8 cellular contexts compared by ENCODE assay signal in genomic region chr5:74638776-74639537, GRCh38. TPM values are rescaled to one million over a fixed set of nuclear protein-coding genes. Genes with fewer than 3 reads are reported as not detected.
A peak's percentile ranks its signal among the peaks of the same experiment; 100 is the strongest.
DNase-seq lines count a peak whose midpoint lies in the region; ATAC-seq and TF ChIP-seq lines count a peak whose summit lies in the region.

No MANE protein-coding gene starts in this region.

- H4K20me1 ChIP-seq in Loucy (ENCODE audit: insufficient read depth, low read length, poor library complexity, severe bottlenecking): peaks cover 18% of the 10 kb centered on the region

- no peaks in the 10 kb centered on the region for H3K9me2 ChIP-seq in Loucy (replicated peaks; ENCODE audit: low read depth, low read length)

- H3K27ac Mint-ChIP-seq in naive thymus-derived CD4-positive, alpha-beta T cell: peak overlapping the region in 6 of 9 donors; percentile 42 to 90 (median 80)

- H3K9me3 Mint-ChIP-seq in naive thymus-derived CD4-positive, alpha-beta T cell: no peaks in the 10 kb centered on the region

- peaks cover 34% of the 10 kb centered on the region for H3K4me1 ChIP-seq in Loucy (ENCODE audit: insufficient read depth, low read length, poor library complexity, severe bottlenecking)
- H3K4me1 ChIP-seq in naive thymus-derived CD4-positive, alpha-beta T cell (ENCODE audit: control insufficient read depth in 2 of 2, insufficient read depth in 2 of 2, low read length in 2 of 2): peaks cover 3 to 4% of the 10 kb centered on the region in 2 donors

- H3K79me2 ChIP-seq in Loucy (ENCODE audit: insufficient read depth, low read length): peaks cover 61% of the 10 kb centered on the region

- peak overlapping the region; percentile 70 for H3K27ac ChIP-seq in caudate nucleus (ENCODE audit: low read depth, low read length)
- peak overlapping the region; percentile 72 for H3K27ac ChIP-seq in naive thymus-derived CD4-positive, alpha-beta T cell (ENCODE audit: low read depth, low read length)

- CTCF ChIA-PET in naive thymus-derived CD4-positive, alpha-beta T cell (lab: Charles Lee): no interaction called here
- CTCF ChIA-PET in HEK293T (lab: Yijun Ruan, JAX): interaction anchor here (1.2 kb wide), 1 partner anchor 600 kb away, joined by 3 read pairs; no protein-coding TSS in a partner anchor

- H3K27me3 ChIP-seq in Loucy (ENCODE audit: insufficient read depth, low read length, poor library complexity, severe bottlenecking): no peaks in the 10 kb centered on the region
- no peaks in the 10 kb centered on the region for H3K27me3 ChIP-seq in naive thymus-derived CD4-positive, alpha-beta T cell (ENCODE audit: control insufficient read depth in 2 of 2, insufficient read depth in 2 of 2, low read length in 2 of 2)

- intact Hi-C loops in naive thymus-derived CD4-positive, alpha-beta T cell (cut with micrococcal nuclease): loop anchor here (1.0 to 10.0 kb wide), 2 partner anchors 62 to 154 kb away; no protein-coding TSS in a partner anchor

- H2AFZ ChIP-seq in Loucy (ENCODE audit: low read length): no peak overlapping the region

- peak overlapping the region; percentile 89 for H3K4me2 ChIP-seq in Loucy (ENCODE audit: low read depth, low read length, poor library complexity, severe bottlenecking)

- ATAC-seq in GM21515 (IDR thresholded peaks at IDR 0.05; ENCODE audit: unreplicated experiment) (peak; percentile 30), GM19023 (IDR thresholded peaks at IDR 0.05; ENCODE audit: unreplicated experiment) (no peak)
- no peak for ATAC-seq in naive thymus-derived CD4-positive, alpha-beta T cell

- H3K9ac ChIP-seq in Loucy (ENCODE audit: low read depth, low read length, poor library complexity, severe bottlenecking): peak overlapping the region; percentile 95

- no peaks in the 10 kb centered on the region for H3F3A ChIP-seq in Loucy (ENCODE audit: low read depth)

- POLR2A ChIA-PET in naive thymus-derived CD4-positive, alpha-beta T cell (lab: Charles Lee): no interaction called here
- POLR2A ChIA-PET in HEK293T (lab: Yijun Ruan, JAX): interaction anchor here (1.1 to 2.3 kb wide), 4 partner anchors 9 to 433 kb away, joined by 3 to 15 read pairs (median 10); no protein-coding TSS in a partner anchor

- H3K4me3 Mint-ChIP-seq in naive thymus-derived CD4-positive, alpha-beta T cell: peak overlapping the region; percentile 81 to 99 (median 92)

- H3K4me1 Mint-ChIP-seq in naive thymus-derived CD4-positive, alpha-beta T cell: peaks cover 28 to 51% (median 31%) of the 10 kb centered on the region in 7 donors

- H3K4me3 ChIP-seq in GM12875 (ENCODE audit: low read depth, low read length) (peak overlapping the region; percentile 94), Loucy (ENCODE audit: low read length, poor library complexity, severe bottlenecking) (peak overlapping the region; percentile 86)
- peak overlapping the region; percentile 42 for H3K4me3 ChIP-seq in naive thymus-derived CD4-positive, alpha-beta T cell (ENCODE audit: low read length)

- TF ChIP-seq CTCF in GM12875 (IDR thresholded peaks at IDR 0.05; ENCODE audit: borderline replicate concordance, insufficient read depth, low read depth, low read length) (no peak), Loucy (conservative IDR thresholded peaks at IDR 0.05; ENCODE audit: low read length) (no peak)

- DNase-seq in caudate nucleus (lab: John Stamatoyannopoulos, UW) (peak in 2 of 61 donors; percentile 4 to 28), HEK293T (ENCODE audit: extremely low spot score) (no peak), NCI-H1436 treated with DMSO at 0.1 percent for 48 hours (lab: John Stamatoyannopoulos, UW) (no peak)
- peak in 2 of 9 donors; percentile 7 to 31 for DNase-seq in naive thymus-derived CD4-positive, alpha-beta T cell

- peaks cover 0 to 65% (median 34%) of the 10 kb centered on the region in 5 donors for H3K27me3 Mint-ChIP-seq in naive thymus-derived CD4-positive, alpha-beta T cell

- H3K9me3 ChIP-seq in Loucy (ENCODE audit: insufficient read depth, low read depth, low read length): no peaks in the 10 kb centered on the region
- no peaks in the 10 kb centered on the region for H3K9me3 ChIP-seq in naive thymus-derived CD4-positive, alpha-beta T cell (ENCODE audit: control insufficient read depth in 2 of 3, low read length in 3 of 3)

- H3K36me3 ChIP-seq in Loucy (ENCODE audit: insufficient read depth, low read length): peaks cover 19% of the 10 kb centered on the region; the same call in 1 of the 2 replicates
- H3K36me3 ChIP-seq in naive thymus-derived CD4-positive, alpha-beta T cell (ENCODE audit: control insufficient read depth in 2 of 3, insufficient read depth in 3 of 3, low read length in 3 of 3): no peaks in the 10 kb centered on the region

- H3K36me3 Mint-ChIP-seq in naive thymus-derived CD4-positive, alpha-beta T cell: peaks cover 0 to 22% (median 0%) of the 10 kb centered on the region in 5 donors

TF ChIP-seq in HEK293T, 16 proteins besides CTCF, POLR2A, EP300 and RAD21:
- TF ChIP-seq HDGF (IDR thresholded peaks at IDR 0.05; ENCODE audit: borderline replicate concordance) (no peak), TARDBP (IDR thresholded peaks at IDR 0.05) (no peak), ELF4 (IDR thresholded peaks at IDR 0.05) (no peak), FOXK2 (IDR thresholded peaks at IDR 0.05) (no peak), L3MBTL2 (conservative IDR thresholded peaks at IDR 0.05) (no peak), PKNOX1 (IDR thresholded peaks at IDR 0.05) (no peak), NFRKB (IDR thresholded peaks at IDR 0.05) (no peak), FOXA1 (IDR thresholded peaks at IDR 0.05) (no peak), LEF1 (IDR thresholded peaks at IDR 0.05; ENCODE audit: borderline replicate concordance) (no peak), CTBP1 (IDR thresholded peaks at IDR 0.05; ENCODE audit: borderline replicate concordance) (no peak), ARNT (IDR thresholded peaks at IDR 0.05) (no peak), FOXM1 (IDR thresholded peaks at IDR 0.05; ENCODE audit: borderline replicate concordance) (no peak), ZNF384 (IDR thresholded peaks at IDR 0.05) (no peak), SUZ12 (IDR thresholded peaks at IDR 0.05) (no peak), BHLHE40 (IDR thresholded peaks at IDR 0.05; ENCODE audit: borderline replicate concordance) (no peak), SP1 (IDR thresholded peaks at IDR 0.05) (no peak)
TF ChIP-seq in HEK293T: peak in this region for 0.

RNA-seq across cellular contexts. Expression of gene ENC1, which starts 1.6 kb away (rescaled TPM):
- 10 to 100 TPM in 2 of 5 experiments, 1 to 10 TPM in 3; 1.3 to 18.1 (median 1.6) TPM for total RNA-seq in naive thymus-derived CD4-positive, alpha-beta T cell
- 1 to 10 TPM in 1 of 2 donors, under 1 TPM in 1; 0.77 to 3.3 TPM for polyA plus RNA-seq in naive thymus-derived CD4-positive, alpha-beta T cell

RNA-seq across cellular contexts. Expression of gene HEXB, which starts 46.1 kb away (rescaled TPM):
- 10 to 100 TPM; 37.7 to 88.9 (median 64.2) TPM for total RNA-seq in naive thymus-derived CD4-positive, alpha-beta T cell
- polyA plus RNA-seq in naive thymus-derived CD4-positive, alpha-beta T cell: 10 to 100 TPM; 94.2 to 95.8 TPM

Comparison
In these comparisons a context has a peak if more than half of its experiments do, and no peak if none do; other contexts are left out.
1. H3K4me3 ChIP-seq: peak in every context shown above with its lines; median percentile 94 in GM12875; 86 in Loucy; 42 in naive thymus-derived CD4-positive, alpha-beta T cell.